In the genomic region with DNA sequence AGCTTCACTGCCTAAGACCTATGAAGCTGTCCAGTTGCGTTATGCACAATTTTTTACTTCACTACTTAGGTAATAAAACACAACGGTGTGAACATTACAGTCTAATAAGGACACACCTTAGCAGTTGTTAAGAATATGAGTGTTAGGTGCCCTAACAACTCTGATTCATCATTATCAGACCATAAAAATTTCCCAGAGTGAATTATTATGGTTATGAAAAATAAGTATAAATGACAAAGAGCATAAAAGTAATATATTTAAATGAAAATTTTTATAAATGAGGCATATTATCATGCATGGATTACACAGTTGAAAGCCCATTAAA, we compare ENCODE assay signal across 26 cellular contexts.
DNase-seq lines count a peak whose midpoint lies in the region; ATAC-seq and TF ChIP-seq lines count a peak whose summit lies in the region.
"Had no signal": no experiment of that assay in that cellular context is flagged by ENCODE, and none has a peak within 500 bp of the region (broad histone marks: within the 10 kb centered on the region; RNA-seq: fewer than 3 reads in every experiment).

No MANE protein-coding gene starts in this region.

- no peak for DNase-seq in T-helper 2 cell treated with Interferon-gamma antibody and Interleukin-4, amounts not matched to agents 5 μg/mL and 100 μg/mL, for 36 hours (ENCODE audit: low spot score)
- no peak for DNase-seq in T-helper 2 cell
- DNase-seq in fibroblast of villous mesenchyme (ENCODE audit: low read depth) = peak; percentile 54
- no peak for DNase-seq in thoracic aorta (ENCODE audit: low spot score)
- no peak for DNase-seq in activated CD4-positive, alpha-beta T cell treated with anti-CD3 and anti-CD28 coated beads, Interleukin-2, amount 10 ng/mL, durations not matched to agents 24 days and 14 days
- DNase-seq in effector memory CD4-positive, alpha-beta T cell = no peak
- no peak for DNase-seq in pons (ENCODE audit: low spot score)
- DNase-seq: 8988T; activated CD4-positive, alpha-beta T cell treated with anti-CD3 and anti-CD28 coated beads, Interleukin-2, amount 50 U/mL, for 4 hours; activated naive CD4-positive, alpha-beta T cell treated with anti-CD3 and anti-CD28 coated beads for 36 hours; C1 segment of cervical spinal cord; DMS 273 treated with DMSO at 0.1 percent for 48 hours; erythroblast; NCI-H1048; NCI-H2029; NCI-H510A; stimulated activated CD4-positive, alpha-beta T cell treated with anti-CD3 and anti-CD28 coated beads, Interleukin-15, amount 100 ng/mL, for 24 hours; thyroid gland had no signal

- H3K4me3 Mint-ChIP-seq in T-helper 2 cell treated with Interferon-gamma antibody and Interleukin-4, amounts not matched to agents 5 μg/mL and 100 μg/mL, for 36 hours = peak overlapping the region; percentile 55
- H3K4me3 Mint-ChIP-seq in activated T-helper 17 cell treated with anti-CD3 and anti-CD28 coated beads, Interleukin-2, amount 50 U/mL, for 72 hours = peak overlapping the region; percentile 27
- H3K4me3 Mint-ChIP-seq in activated CD4-positive, alpha-beta T cell treated with anti-CD3 and anti-CD28 coated beads, Interleukin-2, amount 10 ng/mL, durations not matched to agents 24 days and 14 days = no peak overlapping the region
- H3K4me3 Mint-ChIP-seq: activated naive CD4-positive, alpha-beta T cell treated with anti-CD3 and anti-CD28 coated beads for 36 hours; brain; GM23338; stimulated activated memory B cell treated with anti-CD40 and anti-IgM and Interleukin-4, amounts not matched to agents 10 μg/mL and 1 μg/mL and 100 μg/mL, for 72 hours had no signal

- H3K27ac ChIP-seq in thoracic aorta = peak overlapping the region; percentile 78 to 87
- H3K27ac ChIP-seq in effector memory CD4-positive, alpha-beta T cell (ENCODE audit: insufficient read depth, low read length, poor library complexity, severe bottlenecking) = no peak overlapping the region
- H3K27ac ChIP-seq: KMS-11, neutrophil, thyroid gland had no signal

- ATAC-seq in activated T-helper 17 cell treated with anti-CD3 and anti-CD28 coated beads, Interleukin-2, amount 50 U/mL, for 72 hours (replicated peaks) = no peak
- ATAC-seq in thoracic aorta (ENCODE audit: insufficient number of reproducible peaks, low FRiP score, low read depth) = no peak
- ATAC-seq: GM23338; left lobe of liver; stimulated activated memory B cell treated with anti-CD40 and anti-IgM and Interleukin-4, amounts not matched to agents 10 μg/mL and 1 μg/mL and 100 μg/mL, for 72 hours had no signal

- TF ChIP-seq CTCF in fibroblast of villous mesenchyme (IDR thresholded peaks at IDR 0.05; ENCODE audit: insufficient read depth, low read depth, low read length) (no peak), thoracic aorta (IDR thresholded peaks at IDR 0.05) (no peak)

- H3K36me3 Mint-ChIP-seq in T-helper 2 cell treated with Interferon-gamma antibody and Interleukin-4, amounts not matched to agents 5 μg/mL and 100 μg/mL, for 36 hours (ENCODE audit: low read depth) = no peaks in the 10 kb centered on the region
- no peaks in the 10 kb centered on the region for H3K36me3 Mint-ChIP-seq in activated T-helper 17 cell treated with anti-CD3 and anti-CD28 coated beads, Interleukin-2, amount 50 U/mL, for 72 hours (ENCODE audit: low read depth)
- H3K36me3 Mint-ChIP-seq in activated CD4-positive, alpha-beta T cell treated with anti-CD3 and anti-CD28 coated beads, Interleukin-2, amount 10 ng/mL, durations not matched to agents 24 days and 14 days (ENCODE audit: low read depth) = no peaks in the 10 kb centered on the region
- H3K36me3 Mint-ChIP-seq: brain; stimulated activated memory B cell treated with anti-CD40 and anti-IgM and Interleukin-4, amounts not matched to agents 10 μg/mL and 1 μg/mL and 100 μg/mL, for 72 hours had no signal

- peaks cover 44% of the 10 kb centered on the region for H3K4me1 Mint-ChIP-seq in T-helper 2 cell treated with Interferon-gamma antibody and Interleukin-4, amounts not matched to agents 5 μg/mL and 100 μg/mL, for 36 hours (ENCODE audit: low read depth)
- peaks cover 37% of the 10 kb centered on the region for H3K4me1 Mint-ChIP-seq in activated T-helper 17 cell treated with anti-CD3 and anti-CD28 coated beads, Interleukin-2, amount 50 U/mL, for 72 hours
- H3K4me1 Mint-ChIP-seq in activated CD4-positive, alpha-beta T cell treated with anti-CD3 and anti-CD28 coated beads, Interleukin-2, amount 10 ng/mL, durations not matched to agents 24 days and 14 days = peaks cover 18% of the 10 kb centered on the region
- H3K4me1 Mint-ChIP-seq: brain; stimulated activated memory B cell treated with anti-CD40 and anti-IgM and Interleukin-4, amounts not matched to agents 10 μg/mL and 1 μg/mL and 100 μg/mL, for 72 hours had no signal

- H3K4me3 ChIP-seq in fibroblast of villous mesenchyme (ENCODE audit: low read depth, low read length) = no peak overlapping the region
- H3K4me3 ChIP-seq in thoracic aorta = peak overlapping the region; percentile 28
- H3K4me3 ChIP-seq in effector memory CD4-positive, alpha-beta T cell (ENCODE audit: insufficient read depth, low read depth, low read length, poor library complexity, severe bottlenecking) = no peak overlapping the region
- H3K4me3 ChIP-seq: right atrium auricular region, thyroid gland had no signal

- no peaks in the 10 kb centered on the region for H3K36me3 ChIP-seq in thoracic aorta
- no peaks in the 10 kb centered on the region for H3K36me3 ChIP-seq in effector memory CD4-positive, alpha-beta T cell (ENCODE audit: control insufficient read depth, insufficient read depth, low read length)
- H3K36me3 ChIP-seq: neutrophil, right atrium auricular region, thyroid gland had no signal

- H3K9me3 Mint-ChIP-seq in T-helper 2 cell treated with Interferon-gamma antibody and Interleukin-4, amounts not matched to agents 5 μg/mL and 100 μg/mL, for 36 hours = peaks cover 4% of the 10 kb centered on the region
- H3K9me3 Mint-ChIP-seq in activated T-helper 17 cell treated with anti-CD3 and anti-CD28 coated beads, Interleukin-2, amount 50 U/mL, for 72 hours = no peaks in the 10 kb centered on the region
- no peaks in the 10 kb centered on the region for H3K9me3 Mint-ChIP-seq in activated CD4-positive, alpha-beta T cell treated with anti-CD3 and anti-CD28 coated beads, Interleukin-2, amount 10 ng/mL, durations not matched to agents 24 days and 14 days
- H3K9me3 Mint-ChIP-seq: activated naive CD4-positive, alpha-beta T cell treated with anti-CD3 and anti-CD28 coated beads for 36 hours; brain; GM23338; stimulated activated memory B cell treated with anti-CD40 and anti-IgM and Interleukin-4, amounts not matched to agents 10 μg/mL and 1 μg/mL and 100 μg/mL, for 72 hours had no signal

- intact Hi-C loops in activated CD4-positive, alpha-beta T cell treated with anti-CD3 and anti-CD28 coated beads, Interleukin-2, amount 10 ng/mL, durations not matched to agents 24 days and 14 days (cut with micrococcal nuclease) = no loop called here

- peaks cover 22 to 26% of the 10 kb centered on the region in 2 donors for H3K4me1 ChIP-seq in thoracic aorta (ENCODE audit: control insufficient read depth in 1 of 2, low read depth in 2 of 2)
- H3K4me1 ChIP-seq in effector memory CD4-positive, alpha-beta T cell (ENCODE audit: control insufficient read depth, insufficient read depth, low read length, poor library complexity, severe bottlenecking) = peaks cover 14% of the 10 kb centered on the region
- H3K4me1 ChIP-seq: thyroid gland had no signal

- H3K27me3 ChIP-seq in thoracic aorta (replicated peaks; ENCODE audit: insufficient read depth) = no peaks in the 10 kb centered on the region
- H3K27me3 ChIP-seq in effector memory CD4-positive, alpha-beta T cell (replicated peaks; ENCODE audit: control insufficient read depth, insufficient read depth, low read length, poor library complexity, severe bottlenecking) = no peaks in the 10 kb centered on the region
- H3K27me3 ChIP-seq: neutrophil, right atrium auricular region, thyroid gland had no signal

- no peak overlapping the region for H3K27ac Mint-ChIP-seq in T-helper 2 cell treated with Interferon-gamma antibody and Interleukin-4, amounts not matched to agents 5 μg/mL and 100 μg/mL, for 36 hours
- no peak overlapping the region for H3K27ac Mint-ChIP-seq in activated T-helper 17 cell treated with anti-CD3 and anti-CD28 coated beads, Interleukin-2, amount 50 U/mL, for 72 hours
- no peak overlapping the region for H3K27ac Mint-ChIP-seq in activated CD4-positive, alpha-beta T cell treated with anti-CD3 and anti-CD28 coated beads, Interleukin-2, amount 10 ng/mL, durations not matched to agents 24 days and 14 days
- H3K27ac Mint-ChIP-seq: activated naive CD4-positive, alpha-beta T cell treated with anti-CD3 and anti-CD28 coated beads for 36 hours; brain; GM23338; stimulated activated memory B cell treated with anti-CD40 and anti-IgM and Interleukin-4, amounts not matched to agents 10 μg/mL and 1 μg/mL and 100 μg/mL, for 72 hours had no signal

- peaks cover 28% of the 10 kb centered on the region for H3K27me3 Mint-ChIP-seq in T-helper 2 cell treated with Interferon-gamma antibody and Interleukin-4, amounts not matched to agents 5 μg/mL and 100 μg/mL, for 36 hours (ENCODE audit: low read depth)
- H3K27me3 Mint-ChIP-seq in activated T-helper 17 cell treated with anti-CD3 and anti-CD28 coated beads, Interleukin-2, amount 50 U/mL, for 72 hours = no peaks in the 10 kb centered on the region
- H3K27me3 Mint-ChIP-seq in activated CD4-positive, alpha-beta T cell treated with anti-CD3 and anti-CD28 coated beads, Interleukin-2, amount 10 ng/mL, durations not matched to agents 24 days and 14 days = no peaks in the 10 kb centered on the region
- H3K27me3 Mint-ChIP-seq: brain; stimulated activated memory B cell treated with anti-CD40 and anti-IgM and Interleukin-4, amounts not matched to agents 10 μg/mL and 1 μg/mL and 100 μg/mL, for 72 hours had no signal

- H3K9me3 ChIP-seq in thoracic aorta = no peaks in the 10 kb centered on the region
- H3K9me3 ChIP-seq in effector memory CD4-positive, alpha-beta T cell (ENCODE audit: control insufficient read depth, low read length) = no peaks in the 10 kb centered on the region
- H3K9me3 ChIP-seq: neutrophil, right atrium auricular region, thyroid gland had no signal
